In genomic region chr12:23949212-23950010, GRCh38 we compare ENCODE assay signal across 8 cellular contexts. TPM values are rescaled to one million over a fixed set of nuclear protein-coding genes. Genes with fewer than 3 reads are reported as not detected.
DNase-seq lines count a peak whose midpoint lies in the region; ATAC-seq and TF ChIP-seq lines count a peak whose summit lies in the region.

SOX5 (minus strand) TSS chr12:23949670; CDS start chr12:23949601, 69 bp downstream.

- no peak for ATAC-seq in GM21515 (IDR thresholded peaks at IDR 0.05; ENCODE audit: unreplicated experiment)
- ATAC-seq in HG03571 (IDR thresholded peaks at IDR 0.05; ENCODE audit: unreplicated experiment), result no peak
- ATAC-seq in GM19452 (IDR thresholded peaks at IDR 0.05; ENCODE audit: unreplicated experiment), result no peak

- H3K4me3 ChIP-seq in epithelial cell of proximal tubule (ENCODE audit: low read depth, low read length), result peak within 1 kb of the TSS; percentile 47

- DNase-seq in DMS53 treated with DMSO at 0.1 percent for 48 hours (lab: John Stamatoyannopoulos, UW; ENCODE audit: unreplicated experiment) (peak; percentile 100), NCI-H524 treated with DMSO at 0.1 percent for 48 hours (lab: John Stamatoyannopoulos, UW) (peak; percentile 97), epithelial cell of proximal tubule (ENCODE audit: low read depth) (peak; percentile 32), midbrain (lab: John Stamatoyannopoulos, UW) (peak; percentile 46), A172 (ENCODE audit: low spot score) (no peak)

- no peak for TF ChIP-seq CTCF in epithelial cell of proximal tubule (conservative IDR thresholded peaks at IDR 0.05; ENCODE audit: low read depth, low read length)

RNA-seq across cellular contexts. Expression of gene SOX5, which starts in this region (rescaled TPM):
- total RNA-seq in epithelial cell of proximal tubule, result 0.07 and 0.17 TPM in 2 replicates
- total RNA-seq in A172 (2014; rRNA removed; shearing (Covaris generic)), result not detected in 2 replicates

Comparison
In these comparisons a context has a peak if more than half of its experiments do, and no peak if none do; other contexts are left out.
1. Peak in DNase-seq and H3K4me3 ChIP-seq in epithelial cell of proximal tubule; RNA of the gene not detected or under 1 TPM.